In genomic region chr4:133152801-133153526, GRCh38 we compare ENCODE assay signal across 1 cellular context.
TF ChIP-seq lines count a peak whose summit lies in the region.

No MANE protein-coding gene starts in this region.

TF ChIP-seq in SK-N-SH, 30 proteins besides CTCF, POLR2A, EP300 and RAD21 (continued from another document):
- TF ChIP-seq IRF3 (IDR thresholded peaks at IDR 0.05; ENCODE audit: low read depth, low read length) (no peak), NRF1 (IDR thresholded peaks at IDR 0.05; ENCODE audit: low read depth, low read length) (no peak), USF2 (IDR thresholded peaks at IDR 0.05; ENCODE audit: borderline replicate concordance, low read depth, low read length) (no peak), TEAD4 (IDR thresholded peaks at IDR 0.05; ENCODE audit: borderline replicate concordance, insufficient read depth) (no peak), FOSL2 (IDR thresholded peaks at IDR 0.05; ENCODE audit: borderline replicate concordance, low read depth) (no peak), MEF2A (IDR thresholded peaks at IDR 0.05; ENCODE audit: borderline replicate concordance, low read depth) (no peak)
